23 cellular contexts compared by ENCODE assay signal in genomic region chr14:74683406-74683805, GRCh38. TPM values are rescaled to one million over a fixed set of nuclear protein-coding genes. Genes with fewer than 3 reads are reported as not detected.
DNase-seq lines count a peak whose midpoint lies in the region; ATAC-seq and TF ChIP-seq lines count a peak whose summit lies in the region.
"Had no signal": no experiment of that assay in that cellular context is flagged by ENCODE, and none has a peak within 500 bp of the region (broad histone marks: within the 10 kb centered on the region; RNA-seq: fewer than 3 reads in every experiment).

No MANE protein-coding gene starts in this region.

- peaks cover 33% of the 10 kb centered on the region for H3K36me3 Mint-ChIP-seq in activated CD8-positive, alpha-beta memory T cell treated with anti-CD3 and anti-CD28 coated beads, Interleukin-2, amount 10 ng/mL, durations not matched to agents 7 days and 5 days
- H3K36me3 Mint-ChIP-seq in activated naive CD8-positive, alpha-beta T cell treated with anti-CD3 and anti-CD28 coated beads for 36 hours: peaks cover 23% of the 10 kb centered on the region
- H3K36me3 Mint-ChIP-seq in stimulated activated effector memory CD8-positive, alpha-beta T cell treated with anti-CD3 and anti-CD28 coated beads, Interleukin-12 subunit alpha, Interleukin-12 subunit beta, amount 100 ng/mL, for 72 hours: peaks cover 85% of the 10 kb centered on the region

- H3K4me3 ChIP-seq in Peyer's patch: no peak overlapping the region
- H3K4me3 ChIP-seq: colonic mucosa, hepatocyte, mucosa of descending colon, upper lobe of right lung had no signal

- H3K27me3 Mint-ChIP-seq in activated CD8-positive, alpha-beta memory T cell treated with anti-CD3 and anti-CD28 coated beads, Interleukin-2, amount 10 ng/mL, durations not matched to agents 7 days and 5 days: no peaks in the 10 kb centered on the region
- H3K27me3 Mint-ChIP-seq in activated naive CD8-positive, alpha-beta T cell treated with anti-CD3 and anti-CD28 coated beads for 36 hours: no peaks in the 10 kb centered on the region

- H3K9me3 ChIP-seq in Peyer's patch: no peaks in the 10 kb centered on the region
- H3K9me3 ChIP-seq: colonic mucosa, mucosa of descending colon, upper lobe of right lung had no signal

- no peak overlapping the region for H3K4me3 Mint-ChIP-seq in activated CD8-positive, alpha-beta memory T cell treated with anti-CD3 and anti-CD28 coated beads, Interleukin-2, amount 10 ng/mL, durations not matched to agents 7 days and 5 days
- H3K4me3 Mint-ChIP-seq in activated naive CD8-positive, alpha-beta T cell treated with anti-CD3 and anti-CD28 coated beads for 36 hours: no peak overlapping the region
- no peak overlapping the region for H3K4me3 Mint-ChIP-seq in stimulated activated effector memory CD8-positive, alpha-beta T cell treated with anti-CD3 and anti-CD28 coated beads, Interleukin-12 subunit alpha, Interleukin-12 subunit beta, amount 100 ng/mL, for 72 hours
- H3K4me3 Mint-ChIP-seq: activated T-helper 1 cell treated with anti-CD3 and anti-CD28 coated beads, Interleukin-12 subunit alpha, Interleukin-12 subunit beta, Interleukin-2, Interleukin-4 antibody, amounts not matched to agents 30 ng/mL and 10 ng/mL and 1 ng/mL, durations not matched to agents 14 hours and 24 hours and 36 hours; HFFc6; T-helper 1 cell treated with Interleukin-12 subunit alpha and Interleukin-12 subunit beta and Interleukin-4 antibody, amounts not matched to agents 30 μg/mL and 1 μg/mL, for 36 hours; WTC11 had no signal

- peaks cover 7% of the 10 kb centered on the region for H3K4me1 Mint-ChIP-seq in activated CD8-positive, alpha-beta memory T cell treated with anti-CD3 and anti-CD28 coated beads, Interleukin-2, amount 10 ng/mL, durations not matched to agents 7 days and 5 days
- peaks cover 28% of the 10 kb centered on the region for H3K4me1 Mint-ChIP-seq in activated naive CD8-positive, alpha-beta T cell treated with anti-CD3 and anti-CD28 coated beads for 36 hours
- H3K4me1 Mint-ChIP-seq in stimulated activated effector memory CD8-positive, alpha-beta T cell treated with anti-CD3 and anti-CD28 coated beads, Interleukin-12 subunit alpha, Interleukin-12 subunit beta, amount 100 ng/mL, for 72 hours: no peaks in the 10 kb centered on the region

- peak overlapping the region; percentile 45 for H3K27ac Mint-ChIP-seq in activated CD8-positive, alpha-beta memory T cell treated with anti-CD3 and anti-CD28 coated beads, Interleukin-2, amount 10 ng/mL, durations not matched to agents 7 days and 5 days
- H3K27ac Mint-ChIP-seq in activated naive CD8-positive, alpha-beta T cell treated with anti-CD3 and anti-CD28 coated beads for 36 hours: peak overlapping the region; percentile 13
- peak overlapping the region; percentile 60 for H3K27ac Mint-ChIP-seq in stimulated activated effector memory CD8-positive, alpha-beta T cell treated with anti-CD3 and anti-CD28 coated beads, Interleukin-12 subunit alpha, Interleukin-12 subunit beta, amount 100 ng/mL, for 72 hours
- H3K27ac Mint-ChIP-seq: activated T-helper 1 cell treated with anti-CD3 and anti-CD28 coated beads, Interleukin-12 subunit alpha, Interleukin-12 subunit beta, Interleukin-2, Interleukin-4 antibody, amounts not matched to agents 30 ng/mL and 10 ng/mL and 1 ng/mL, durations not matched to agents 14 hours and 24 hours and 36 hours; HFFc6; T-helper 1 cell treated with Interleukin-12 subunit alpha and Interleukin-12 subunit beta and Interleukin-4 antibody, amounts not matched to agents 30 μg/mL and 1 μg/mL, for 36 hours had no signal

- no peak for TF ChIP-seq CTCF in Peyer's patch (IDR thresholded peaks at IDR 0.05)

- DNase-seq in activated CD8-positive, alpha-beta memory T cell treated with anti-CD3 and anti-CD28 coated beads, Interleukin-2, amount 10 ng/mL, durations not matched to agents 7 days and 5 days: no peak
- no peak for DNase-seq in activated CD8-positive, alpha-beta memory T cell treated with anti-CD3 and anti-CD28 coated beads, Interleukin-2, amount 50 U/mL, for 4 hours
- DNase-seq in Kasumi-1 (lab: John Stamatoyannopoulos, UW): peak; percentile 58 to 63
- DNase-seq in activated naive CD8-positive, alpha-beta T cell treated with anti-CD3 and anti-CD28 coated beads for 36 hours: no peak
- no peak for DNase-seq in stimulated activated effector memory CD8-positive, alpha-beta T cell treated with anti-CD3 and anti-CD28 coated beads, Interleukin-12 subunit alpha, Interleukin-12 subunit beta, amount 100 ng/mL, for 72 hours (ENCODE audit: low spot score in 2 of 2)
- no peak for DNase-seq in C1 segment of cervical spinal cord (lab: John Stamatoyannopoulos, UW)
- DNase-seq in retina: no peak
- DNase-seq in Peyer's patch: no peak
- DNase-seq: activated CD8-positive, alpha-beta memory T cell treated with anti-CD3 and anti-CD28 coated beads for 24 hours; colonic mucosa; HFFc6; IMR-90; NCI-H187; NCI-H748 treated with DMSO at 0.1 percent for 48 hours; PC-3; stimulated activated CD4-positive, alpha-beta T cell treated with anti-CD3 and anti-CD28 coated beads, Interleukin-4, amount 100 ng/mL, for 4 hours; upper lobe of right lung had no signal

- no peaks in the 10 kb centered on the region for H3K9me3 Mint-ChIP-seq in activated CD8-positive, alpha-beta memory T cell treated with anti-CD3 and anti-CD28 coated beads, Interleukin-2, amount 10 ng/mL, durations not matched to agents 7 days and 5 days (ENCODE audit: low read depth)
- no peaks in the 10 kb centered on the region for H3K9me3 Mint-ChIP-seq in activated naive CD8-positive, alpha-beta T cell treated with anti-CD3 and anti-CD28 coated beads for 36 hours
- H3K9me3 Mint-ChIP-seq in stimulated activated effector memory CD8-positive, alpha-beta T cell treated with anti-CD3 and anti-CD28 coated beads, Interleukin-12 subunit alpha, Interleukin-12 subunit beta, amount 100 ng/mL, for 72 hours: no peaks in the 10 kb centered on the region
- H3K9me3 Mint-ChIP-seq: activated T-helper 1 cell treated with anti-CD3 and anti-CD28 coated beads, Interleukin-12 subunit alpha, Interleukin-12 subunit beta, Interleukin-2, Interleukin-4 antibody, amounts not matched to agents 30 ng/mL and 10 ng/mL and 1 ng/mL, durations not matched to agents 14 hours and 24 hours and 36 hours; HFFc6; T-helper 1 cell treated with Interleukin-12 subunit alpha and Interleukin-12 subunit beta and Interleukin-4 antibody, amounts not matched to agents 30 μg/mL and 1 μg/mL, for 36 hours; WTC11 had no signal

- CTCF ChIA-PET in activated CD8-positive, alpha-beta memory T cell treated with anti-CD3 and anti-CD28 coated beads, Interleukin-2, amount 10 ng/mL, durations not matched to agents 7 days and 5 days (lab: Charles Lee): interaction anchor here (1.2 to 1.3 kb wide), 2 partner anchors 70 to 75 kb away, joined by 3 to 4 read pairs; no protein-coding TSS in a partner anchor

- H3K4me1 ChIP-seq in Peyer's patch: peaks cover 0 to 7% (median 3%) of the 10 kb centered on the region in 4 donors
- H3K4me1 ChIP-seq: upper lobe of right lung had no signal

- H3K27me3 ChIP-seq in Peyer's patch: no peaks in the 10 kb centered on the region
- H3K27me3 ChIP-seq: colonic mucosa, hepatocyte, upper lobe of right lung had no signal

- ATAC-seq in activated CD8-positive, alpha-beta memory T cell treated with anti-CD3 and anti-CD28 coated beads, Interleukin-2, amount 10 ng/mL, durations not matched to agents 7 days and 5 days: no peak
- no peak for ATAC-seq in stimulated activated effector memory CD8-positive, alpha-beta T cell treated with anti-CD3 and anti-CD28 coated beads, Interleukin-12 subunit alpha, Interleukin-12 subunit beta, amount 100 ng/mL, for 72 hours
- ATAC-seq: mucosa of descending colon, PC-3, upper lobe of right lung, WTC11 had no signal

- no peak overlapping the region for H3K27ac ChIP-seq in Peyer's patch
- H3K27ac ChIP-seq: 22Rv1, colonic mucosa, hepatocyte, upper lobe of right lung had no signal

- no peak for TF ChIP-seq POLR2A in Peyer's patch (IDR thresholded peaks at IDR 0.05)

- H3K36me3 ChIP-seq in Peyer's patch: peaks cover 0 to 56% (median 5%) of the 10 kb centered on the region in 3 donors

RNA-seq across cellular contexts. Expression of gene AREL1, which starts 29.5 kb away (rescaled TPM):
- total RNA-seq in activated CD8-positive, alpha-beta memory T cell treated with anti-CD3 and anti-CD28 coated beads, Interleukin-2, amount 10 ng/mL, durations not matched to agents 7 days and 5 days: 10 to 100 TPM; 43.6 to 44.2 TPM
- total RNA-seq in activated naive CD8-positive, alpha-beta T cell treated with anti-CD3 and anti-CD28 coated beads for 36 hours: 10 to 100 TPM; 29.9 to 37.7 TPM
- 10 to 100 TPM; 33.8 to 95.6 (median 65.1) TPM for total RNA-seq in Peyer's patch

RNA-seq across cellular contexts. Expression of gene FCF1, which starts 29.5 kb away (rescaled TPM):
- total RNA-seq in activated CD8-positive, alpha-beta memory T cell treated with anti-CD3 and anti-CD28 coated beads, Interleukin-2, amount 10 ng/mL, durations not matched to agents 7 days and 5 days: 10 to 100 TPM; 53.7 to 60.5 TPM
- total RNA-seq in activated naive CD8-positive, alpha-beta T cell treated with anti-CD3 and anti-CD28 coated beads for 36 hours: 100 to 1,000 TPM in 1 of 2 experiments, 10 to 100 TPM in 1; 95.5 to 103 TPM
- total RNA-seq in Peyer's patch: 10 to 100 TPM in 3 of 4 donors, 1 to 10 TPM in 1; 7.5 to 31.4 (median 13.3) TPM

Comparison
In these comparisons a context has a peak if more than half of its experiments do, and no peak if none do; other contexts are left out.
1. DNase-seq: peak in Kasumi-1 (2 of 2); none in activated CD8-positive, alpha-beta memory T cell treated with anti-CD3 and anti-CD28 coated beads, Interleukin-2, amount 10 ng/mL, durations not matched to agents 7 days and 5 days (single experiment), activated CD8-positive, alpha-beta memory T cell treated with anti-CD3 and anti-CD28 coated beads, Interleukin-2, amount 50 U/mL, for 4 hours (single experiment), activated naive CD8-positive, alpha-beta T cell treated with anti-CD3 and anti-CD28 coated beads for 36 hours (single experiment), stimulated activated effector memory CD8-positive, alpha-beta T cell treated with anti-CD3 and anti-CD28 coated beads, Interleukin-12 subunit alpha, Interleukin-12 subunit beta, amount 100 ng/mL, for 72 hours (0 of 2), C1 segment of cervical spinal cord (0 of 14), retina (single experiment) and Peyer's patch (0 of 3).
2. Peak in every context shown above with its lines, with median percentiles within 50 percentile points of each other: H3K27ac Mint-ChIP-seq.